ENCODE assay signal across 22 cellular contexts in genomic region chr9:120767451-120767850, GRCh38. TPM values are rescaled to one million over a fixed set of nuclear protein-coding genes. Genes with fewer than 3 reads are reported as not detected.
DNase-seq lines count a peak whose midpoint lies in the region; ATAC-seq and TF ChIP-seq lines count a peak whose summit lies in the region.
"Had no signal": no experiment of that assay in that cellular context is flagged by ENCODE, and none has a peak within 500 bp of the region (broad histone marks: within the 10 kb centered on the region; RNA-seq: fewer than 3 reads in every experiment).

No MANE protein-coding gene starts in this region.

- intact Hi-C loops in Caco-2 (cut with micrococcal nuclease; ENCODE audit: unreplicated experiment) = no loop called here
- intact Hi-C loops in left lung (cut with DNase I) = no loop called here

- ATAC-seq in GM23338 (no peak), left lung (peak; percentile 52), HG03039 (IDR thresholded peaks at IDR 0.05; ENCODE audit: unreplicated experiment) (no peak)
- no peak for ATAC-seq in activated CD8-positive, alpha-beta T cell treated with anti-CD3 and anti-CD28 coated beads, Interleukin-2, amount 10 ng/mL, durations not matched to agents 7 days and 5 days
- ATAC-seq: naive thymus-derived CD8-positive, alpha-beta T cell had no signal

- peaks cover 33% of the 10 kb centered on the region for H3K4me1 Mint-ChIP-seq in Caco-2 (ENCODE audit: low read depth, unreplicated experiment)
- no peaks in the 10 kb centered on the region for H3K4me1 Mint-ChIP-seq in GM23338
- peaks cover 40% of the 10 kb centered on the region for H3K4me1 Mint-ChIP-seq in activated CD8-positive, alpha-beta T cell treated with anti-CD3 and anti-CD28 coated beads, Interleukin-2, amount 10 ng/mL, durations not matched to agents 7 days and 5 days (ENCODE audit: low read depth)

- H3K79me2 ChIP-seq in GM23338 (replicated peaks; ENCODE audit: insufficient read depth) = no peaks in the 10 kb centered on the region

- H3K9me3 Mint-ChIP-seq in Caco-2 (ENCODE audit: unreplicated experiment) = no peaks in the 10 kb centered on the region
- H3K9me3 Mint-ChIP-seq in GM23338 = no peaks in the 10 kb centered on the region
- H3K9me3 Mint-ChIP-seq in activated CD8-positive, alpha-beta T cell treated with anti-CD3 and anti-CD28 coated beads, Interleukin-2, amount 10 ng/mL, durations not matched to agents 7 days and 5 days (ENCODE audit: insufficient read depth) = no peaks in the 10 kb centered on the region
- H3K9me3 Mint-ChIP-seq: H9; IgD-negative memory B cell; naive thymus-derived CD8-positive, alpha-beta T cell; type B pancreatic cell had no signal

- DNase-seq in Caco-2 (no peak), GM23338 (ENCODE audit: low spot score) (no peak), left lung (no peak), T-helper 1 cell (no peak), NCI-H2171 treated with DMSO at 0.1 percent for 48 hours (lab: John Stamatoyannopoulos, UW) (no peak)
- DNase-seq in activated CD8-positive, alpha-beta T cell treated with anti-CD3 and anti-CD28 coated beads, Interleukin-2, amount 10 ng/mL, durations not matched to agents 7 days and 5 days = no peak
- DNase-seq: activated CD4-positive, alpha-beta T cell treated with anti-CD3 and anti-CD28 coated beads for 1 hour; activated CD8-positive, alpha-beta memory T cell treated with anti-CD3 and anti-CD28 coated beads, Interleukin-2, amount 50 U/mL, for 4 hours; activated naive CD4-positive, alpha-beta T cell treated with Interleukin-2 at 50 U/mL for 16 hours; AML-193; foreskin melanocyte; H9; hypothalamus; islet precursor cell; naive thymus-derived CD8-positive, alpha-beta T cell; NCI-H1694 treated with DMSO at 0.1 percent for 48 hours; ovary; sigmoid colon; stimulated activated naive CD4-positive, alpha-beta T cell had no signal

- CTCF ChIA-PET in Caco-2 (lab: Charles Lee) = interaction anchor here (0.6 to 2.2 kb wide), 2 partner anchors 11 to 12 kb away, joined by 3 to 7 read pairs; no protein-coding TSS in a partner anchor
- CTCF ChIA-PET in activated CD8-positive, alpha-beta T cell treated with anti-CD3 and anti-CD28 coated beads, Interleukin-2, amount 10 ng/mL, durations not matched to agents 7 days and 5 days (lab: Charles Lee) = interaction anchor here (1.4 to 5.6 kb wide), 2 partner anchors 11 to 214 kb away, joined by 4 to 45 read pairs; no protein-coding TSS in a partner anchor

- 0 out of 2 replicates have a peak, but pooled peaks cover 2% of the 10 kb centered on the region for H3F3A ChIP-seq in GM23338 (replicated peaks; ENCODE audit: low read depth)

- no peaks in the 10 kb centered on the region for H3K9me2 ChIP-seq in GM23338 (ENCODE audit: insufficient read depth)

- TF ChIP-seq CTCF in Caco-2 (IDR thresholded peaks at IDR 0.05; ENCODE audit: insufficient read depth in 1 of 2, low read depth in 1 of 2, low read length in 1 of 2, severe bottlenecking in 1 of 2, unreplicated experiment in 1 of 2) = no peak
- TF ChIP-seq CTCF in GM23338 (conservative IDR thresholded peaks at IDR 0.05; ENCODE audit: low read depth in 2 of 2) = no peak
- TF ChIP-seq CTCF in left lung (IDR thresholded peaks at IDR 0.05) = no peak

- H3K4me3 ChIP-seq in Caco-2 (ENCODE audit: low read depth, low read length) (no peak overlapping the region), GM23338 (no peak overlapping the region), left lung (no peak overlapping the region)
- H3K4me3 ChIP-seq: ovary, sigmoid colon had no signal

- H2AFZ ChIP-seq in GM23338 = no peak overlapping the region

- H3K36me3 Mint-ChIP-seq in Caco-2 (ENCODE audit: insufficient read depth, unreplicated experiment) (peaks cover 72% of the 10 kb centered on the region), GM23338 (ENCODE audit: low read depth) (peaks cover 60% of the 10 kb centered on the region)
- peaks cover 74% of the 10 kb centered on the region for H3K36me3 Mint-ChIP-seq in activated CD8-positive, alpha-beta T cell treated with anti-CD3 and anti-CD28 coated beads, Interleukin-2, amount 10 ng/mL, durations not matched to agents 7 days and 5 days (ENCODE audit: low read depth)

- H3K36me3 ChIP-seq in Caco-2 (ENCODE audit: control insufficient read depth, insufficient read depth, low read length) (peaks cover 3% of the 10 kb centered on the region), GM23338 (ENCODE audit: insufficient read depth) (peaks cover 27% of the 10 kb centered on the region), left lung (peaks cover 7 to 95% of the 10 kb centered on the region in 2 donors)
- H3K36me3 ChIP-seq: ovary had no signal

- H3K4me1 ChIP-seq in Caco-2 = peaks cover 42% of the 10 kb centered on the region
- H3K4me1 ChIP-seq in GM23338 (ENCODE audit: insufficient read depth) = peaks cover 8% of the 10 kb centered on the region; the same call in 1 of the 2 replicates
- H3K4me1 ChIP-seq in left lung = peaks cover 0 to 13% of the 10 kb centered on the region in 2 donors
- H3K4me1 ChIP-seq: sigmoid colon had no signal

- H3K27ac Mint-ChIP-seq in Caco-2 (ENCODE audit: unreplicated experiment) (peak overlapping the region; percentile 65), GM23338 (no peak overlapping the region)
- H3K27ac Mint-ChIP-seq in activated CD8-positive, alpha-beta T cell treated with anti-CD3 and anti-CD28 coated beads, Interleukin-2, amount 10 ng/mL, durations not matched to agents 7 days and 5 days = peak overlapping the region; percentile 7
- H3K27ac Mint-ChIP-seq: H9, IgD-negative memory B cell had no signal

- POLR2A ChIA-PET in Caco-2 (lab: Charles Lee) = interaction anchor here (1.1 kb wide), 1 partner anchor 26 kb away, joined by 3 read pairs; the partner anchor contains the start of gene FBXW2
- POLR2A ChIA-PET in activated CD8-positive, alpha-beta T cell treated with anti-CD3 and anti-CD28 coated beads, Interleukin-2, amount 10 ng/mL, durations not matched to agents 7 days and 5 days (lab: Charles Lee) = no interaction called here

- no peaks in the 10 kb centered on the region for H3K9me3 ChIP-seq in Caco-2
- no peaks in the 10 kb centered on the region for H3K9me3 ChIP-seq in left lung
- H3K9me3 ChIP-seq: ovary, sigmoid colon had no signal

- no peak overlapping the region for H3K4me2 ChIP-seq in GM23338

- H3K27me3 Mint-ChIP-seq in Caco-2 (ENCODE audit: insufficient read depth, unreplicated experiment) (no peaks in the 10 kb centered on the region), GM23338 (ENCODE audit: insufficient read depth, low read depth, poor library complexity) (no peaks in the 10 kb centered on the region)
- H3K27me3 Mint-ChIP-seq in activated CD8-positive, alpha-beta T cell treated with anti-CD3 and anti-CD28 coated beads, Interleukin-2, amount 10 ng/mL, durations not matched to agents 7 days and 5 days (ENCODE audit: low read depth) = no peaks in the 10 kb centered on the region
- H3K27me3 Mint-ChIP-seq: IgD-negative memory B cell; naive thymus-derived CD8-positive, alpha-beta T cell; type B pancreatic cell had no signal

- no peaks in the 10 kb centered on the region for H3K27me3 ChIP-seq in Caco-2 (replicated peaks; ENCODE audit: control insufficient read depth, insufficient read depth, low read length)
- no peaks in the 10 kb centered on the region for H3K27me3 ChIP-seq in GM23338 (ENCODE audit: insufficient read depth)
- H3K27me3 ChIP-seq in left lung = no peaks in the 10 kb centered on the region
- H3K27me3 ChIP-seq: ovary, sigmoid colon had no signal

- 0 out of 2 replicates have a peak overlapping the region, but pooled peaks have one; percentile 4 for H3K27ac ChIP-seq in GM23338 (ENCODE audit: low read depth)
- H3K27ac ChIP-seq in left lung = peak overlapping the region in 1 of 2 donors; percentile 10
- H3K27ac ChIP-seq: ovary, sigmoid colon had no signal

- peaks cover 20% of the 10 kb centered on the region; the same call in 1 of the 2 replicates for H4K20me1 ChIP-seq in GM23338 (replicated peaks; ENCODE audit: insufficient read depth)

- BruUV-seq in Caco-2 (replicated peaks; lab: Mats Ljungman, UMichigan) = no TSS peak

- H3K4me3 Mint-ChIP-seq in Caco-2 (ENCODE audit: unreplicated experiment) = peak overlapping the region; percentile 21
- no peak overlapping the region for H3K4me3 Mint-ChIP-seq in GM23338
- H3K4me3 Mint-ChIP-seq in activated CD8-positive, alpha-beta T cell treated with anti-CD3 and anti-CD28 coated beads, Interleukin-2, amount 10 ng/mL, durations not matched to agents 7 days and 5 days = no peak overlapping the region
- H3K4me3 Mint-ChIP-seq: H9; IgD-negative memory B cell; naive thymus-derived CD8-positive, alpha-beta T cell; type B pancreatic cell had no signal

TF ChIP-seq in GM23338, 12 proteins besides CTCF, POLR2A, EP300 and RAD21 (continues in another document):
- TF ChIP-seq ZNF114 (CRISPR knock-in tag; IDR thresholded peaks at IDR 0.05) (no peak), ZNF331 (CRISPR knock-in tag; IDR thresholded peaks at IDR 0.05; ENCODE audit: low read depth) (no peak), STAT1 (IDR thresholded peaks at IDR 0.05; ENCODE audit: unreplicated experiment) (no peak)

RNA-seq across cellular contexts. Expression of gene FBXW2, which starts 25.8 kb away (rescaled TPM):
- total RNA-seq in Caco-2 (2022) = 72.7 and 74.3 TPM in 2 replicates
- total RNA-seq in GM23338 (2014; rRNA removed; shearing (Covaris generic)) = 47.6 and 55.2 TPM in 2 replicates
- polyA plus RNA-seq in GM23338 (2016; fragmentation: Nextera tagmentation; extraction: Ambion mirVana) = 7.4 and 10.0 TPM in 2 replicates
- total RNA-seq in activated CD8-positive, alpha-beta T cell treated with anti-CD3 and anti-CD28 coated beads, Interleukin-2, amount 10 ng/mL, durations not matched to agents 7 days and 5 days = 10 to 100 TPM; 90.0 to 90.9 TPM
- total RNA-seq in left lung = 10 to 100 TPM; 93.0 to 93.4 TPM

RNA-seq across cellular contexts. Expression of gene MEGF9, which starts 53.2 kb away (rescaled TPM):
- total RNA-seq in Caco-2 (2022) (2.8 and 2.9 TPM in 2 replicates), left lung (100 to 1,000 TPM in 1 of 2 donors, 10 to 100 TPM in 1; 75.1 to 103 TPM)
- 1.4 and 1.6 TPM in 2 replicates for total RNA-seq in GM23338 (2014; rRNA removed; shearing (Covaris generic))
- 0.87 and 0.90 TPM in 2 replicates for polyA plus RNA-seq in GM23338 (2016; fragmentation: Nextera tagmentation; extraction: Ambion mirVana)
- total RNA-seq in activated CD8-positive, alpha-beta T cell treated with anti-CD3 and anti-CD28 coated beads, Interleukin-2, amount 10 ng/mL, durations not matched to agents 7 days and 5 days = 1 to 10 TPM; 6.3 to 6.7 TPM

Comparison
In these comparisons a context has a peak if more than half of its experiments do, and no peak if none do; other contexts are left out.
1. RNA of gene MEGF9, which starts 53.2 kb away (total RNA-seq): 75.1 to 103 TPM in left lung; 6.3 to 6.7 TPM in activated CD8-positive, alpha-beta T cell treated with anti-CD3 and anti-CD28 coated beads, Interleukin-2, amount 10 ng/mL, durations not matched to agents 7 days and 5 days, 2.8 to 2.9 TPM in Caco-2 and 1.4 to 1.6 TPM in GM23338; every median in the first group is over 4 times any median in the second.